16 cellular contexts compared by ENCODE assay signal in the genomic region with DNA sequence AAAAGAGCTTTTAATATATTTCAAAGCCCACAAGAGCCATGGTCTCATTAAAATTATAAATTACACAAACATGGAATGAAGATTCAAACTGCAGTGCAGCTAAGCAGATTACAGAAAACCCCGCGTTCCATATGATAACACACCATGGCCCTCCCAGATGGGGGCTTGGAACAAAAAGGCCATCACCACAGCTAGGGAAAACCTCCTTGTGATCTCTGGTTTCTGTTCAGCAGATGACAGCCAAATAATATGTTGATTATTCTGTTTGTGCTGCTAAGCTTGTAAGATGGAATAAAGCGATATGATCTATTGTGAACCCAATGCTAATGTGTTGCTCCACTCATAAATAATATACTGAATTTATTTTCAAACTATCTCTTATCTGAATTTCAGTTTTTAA.
"Had no signal": no experiment of that assay in that cellular context is flagged by ENCODE, and none has a peak within 500 bp of the region (broad histone marks: within the 10 kb centered on the region; RNA-seq: fewer than 3 reads in every experiment).

No MANE protein-coding gene starts in this region.

- H3K4me2 ChIP-seq: hepatocyte had no signal

- H3K4me3 ChIP-seq: hepatocyte, lower lobe of right lung, pancreas, right lobe of liver, stomach had no signal

- H3K27ac ChIP-seq: hepatocyte, lower lobe of right lung, neutrophil, pancreas, right lobe of liver, stomach had no signal

- H2AFZ ChIP-seq: hepatocyte had no signal

- H3K27me3 ChIP-seq: hepatocyte, neutrophil, pancreas, right lobe of liver, stomach had no signal

- ATAC-seq: left colon; lower lobe of right lung; naive thymus-derived CD8-positive, alpha-beta T cell; pancreas; right lobe of liver; stimulated activated effector memory CD8-positive, alpha-beta T cell treated with anti-CD3 and anti-CD28 coated beads, Interleukin-12 subunit alpha, Interleukin-12 subunit beta, amount 100 ng/mL, for 72 hours had no signal

- H3K4me1 ChIP-seq: lower lobe of right lung, right lobe of liver, stomach had no signal

- H3K9me3 ChIP-seq: lower lobe of right lung, neutrophil, pancreas, right lobe of liver, stomach had no signal

- H3K36me3 ChIP-seq: lower lobe of right lung, neutrophil, pancreas, right lobe of liver, stomach had no signal

- DNase-seq: activated B cell treated with CpG ODN at 0.5 μM for 24 hours; activated CD4-positive, alpha-beta memory T cell treated with anti-CD3 and anti-CD28 coated beads for 36 hours; activated CD4-positive, alpha-beta T cell treated with anti-CD3 and anti-CD28 coated beads for 4 hours; activated T-cell treated with anti-CD3 and anti-CD28 coated beads for 4 hours; dermis blood vessel endothelial cell; left colon; lower lobe of right lung; naive thymus-derived CD8-positive, alpha-beta T cell; pancreas; right lobe of liver; small intestine; stimulated activated CD4-positive, alpha-beta T cell treated with anti-CD3 and anti-CD28 coated beads, Interleukin-4, amount 100 ng/mL, for 24 hours; stomach had no signal
